27 cellular contexts compared by ENCODE assay signal in genomic region chr6:143840595-143840994, GRCh38. TPM values are rescaled to one million over a fixed set of nuclear protein-coding genes. Genes with fewer than 3 reads are reported as not detected.
"Had no signal": no experiment of that assay in that cellular context is flagged by ENCODE, and none has a peak within 500 bp of the region (broad histone marks: within the 10 kb centered on the region; RNA-seq: fewer than 3 reads in every experiment).

No MANE protein-coding gene starts in this region.

- H3K9me3 ChIP-seq: Peyer's patch, SJCRH30, SK-N-SH had no signal

- H3K4me3 Mint-ChIP-seq: activated CD8-positive, alpha-beta T cell treated with anti-CD3 and anti-CD28 coated beads, Interleukin-2, amount 10 ng/mL, durations not matched to agents 7 days and 5 days; activated naive CD4-positive, alpha-beta T cell treated with anti-CD3 and anti-CD28 coated beads for 36 hours; activated naive CD8-positive, alpha-beta T cell treated with anti-CD3 and anti-CD28 coated beads, Interleukin-2, amount 10 ng/mL, durations not matched to agents 7 days and 5 days; activated T-cell treated with anti-CD3 and anti-CD28 coated beads, Interleukin-2, amount 50 U/mL, for 4 hours had no signal

- H3K27ac Mint-ChIP-seq: activated CD8-positive, alpha-beta T cell treated with anti-CD3 and anti-CD28 coated beads, Interleukin-2, amount 10 ng/mL, durations not matched to agents 7 days and 5 days; activated naive CD4-positive, alpha-beta T cell treated with anti-CD3 and anti-CD28 coated beads for 36 hours; activated naive CD8-positive, alpha-beta T cell treated with anti-CD3 and anti-CD28 coated beads, Interleukin-2, amount 10 ng/mL, durations not matched to agents 7 days and 5 days had no signal

- DNase-seq: activated CD4-positive, alpha-beta T cell treated with anti-CD3 and anti-CD28 coated beads for 4 hours; activated CD8-positive, alpha-beta memory T cell treated with anti-CD3 and anti-CD28 coated beads, Interleukin-2, amount 50 U/mL, for 48 hours; activated CD8-positive, alpha-beta T cell treated with anti-CD3 and anti-CD28 coated beads, Interleukin-2, amount 10 ng/mL, durations not matched to agents 7 days and 5 days; activated gamma-delta T cell; activated naive CD4-positive, alpha-beta T cell treated with anti-CD3 and anti-CD28 coated beads for 36 hours; activated naive CD8-positive, alpha-beta T cell treated with anti-CD3 and anti-CD28 coated beads, Interleukin-2, amount 10 ng/mL, durations not matched to agents 7 days and 5 days; activated T-cell treated with anti-CD3 and anti-CD28 coated beads, Interleukin-2, amount 50 U/mL, for 4 hours; aorta; central memory CD4-positive, alpha-beta T cell; Kasumi-1; NCI-H1092 treated with DMSO at 0.1 percent for 48 hours; NCI-H1417 treated with DMSO at 0.1 percent for 48 hours; NCI-H1694; NCI-H2029; NCI-H2107; NCI-H345; NCI-H510A; NCI-H69; Peyer's patch; Right ventricle myocardium superior; SJCRH30; SK-N-SH; T-helper 1 cell had no signal

- H3K9me3 Mint-ChIP-seq: activated naive CD4-positive, alpha-beta T cell treated with anti-CD3 and anti-CD28 coated beads for 36 hours; activated naive CD8-positive, alpha-beta T cell treated with anti-CD3 and anti-CD28 coated beads, Interleukin-2, amount 10 ng/mL, durations not matched to agents 7 days and 5 days; activated T-cell treated with anti-CD3 and anti-CD28 coated beads, Interleukin-2, amount 50 U/mL, for 4 hours had no signal

- H3K4me3 ChIP-seq: Peyer's patch, SJCRH30 had no signal

- H3K27me3 ChIP-seq: Peyer's patch, SJCRH30 had no signal

- ATAC-seq: activated CD8-positive, alpha-beta T cell treated with anti-CD3 and anti-CD28 coated beads, Interleukin-2, amount 10 ng/mL, durations not matched to agents 7 days and 5 days; activated T-cell treated with anti-CD3 and anti-CD28 coated beads, Interleukin-2, amount 50 U/mL, for 4 hours had no signal

- H3K27me3 Mint-ChIP-seq: activated naive CD8-positive, alpha-beta T cell treated with anti-CD3 and anti-CD28 coated beads, Interleukin-2, amount 10 ng/mL, durations not matched to agents 7 days and 5 days had no signal

- H3K27ac ChIP-seq: Peyer's patch, RWPE1, SJCRH30, VCaP had no signal

RNA-seq across cellular contexts. Expression of gene ZC2HC1B, which starts 23.7 kb away (rescaled TPM):
- total RNA-seq: activated CD8-positive, alpha-beta T cell treated with anti-CD3 and anti-CD28 coated beads, Interleukin-2, amount 10 ng/mL, durations not matched to agents 7 days and 5 days; activated naive CD4-positive, alpha-beta T cell treated with anti-CD3 and anti-CD28 coated beads for 36 hours; activated naive CD8-positive, alpha-beta T cell treated with anti-CD3 and anti-CD28 coated beads, Interleukin-2, amount 10 ng/mL, durations not matched to agents 7 days and 5 days; activated T-cell treated with anti-CD3 and anti-CD28 coated beads, Interleukin-2, amount 50 U/mL, for 4 hours; aorta; bronchial epithelial cell; Peyer's patch; Right ventricle myocardium superior; SJCRH30; T-helper 2 cell treated with Interferon-gamma antibody and Interleukin-4, amounts not matched to agents 100 ng/mL and 5 ng/mL, for 36 hours had no signal
- polyA plus RNA-seq: aorta, SK-N-SH had no signal
